ENCODE assay signal across 2 cellular contexts in genomic region chr2:45691152-45691551, GRCh38.
TF ChIP-seq lines count a peak whose summit lies in the region.

No MANE protein-coding gene starts in this region.

TF ChIP-seq in SK-N-SH, 30 proteins besides CTCF, POLR2A, EP300 and RAD21 (continued from another document):
- no peak for TF ChIP-seq RXRA (IDR thresholded peaks at IDR 0.05; ENCODE audit: borderline replicate concordance, low read depth)
- no peak for TF ChIP-seq FOSL2 (IDR thresholded peaks at IDR 0.05; ENCODE audit: borderline replicate concordance, low read depth)
- no peak for TF ChIP-seq GABPA (IDR thresholded peaks at IDR 0.05; ENCODE audit: low read depth)
- TF ChIP-seq, protein P1, sequence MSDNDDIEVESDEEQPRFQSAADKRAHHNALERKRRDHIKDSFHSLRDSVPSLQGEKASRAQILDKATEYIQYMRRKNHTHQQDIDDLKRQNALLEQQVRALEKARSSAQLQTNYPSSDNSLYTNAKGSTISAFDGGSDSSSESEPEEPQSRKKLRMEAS (IDR thresholded peaks at IDR 0.05; ENCODE audit: low read depth): no peak

TF ChIP-seq in SK-N-SH treated with all-trans-retinoic acid at 6 μM for 48 hours, 23 proteins besides CTCF, POLR2A, EP300 and RAD21 (continued from another document):
- TF ChIP-seq, protein P2, sequence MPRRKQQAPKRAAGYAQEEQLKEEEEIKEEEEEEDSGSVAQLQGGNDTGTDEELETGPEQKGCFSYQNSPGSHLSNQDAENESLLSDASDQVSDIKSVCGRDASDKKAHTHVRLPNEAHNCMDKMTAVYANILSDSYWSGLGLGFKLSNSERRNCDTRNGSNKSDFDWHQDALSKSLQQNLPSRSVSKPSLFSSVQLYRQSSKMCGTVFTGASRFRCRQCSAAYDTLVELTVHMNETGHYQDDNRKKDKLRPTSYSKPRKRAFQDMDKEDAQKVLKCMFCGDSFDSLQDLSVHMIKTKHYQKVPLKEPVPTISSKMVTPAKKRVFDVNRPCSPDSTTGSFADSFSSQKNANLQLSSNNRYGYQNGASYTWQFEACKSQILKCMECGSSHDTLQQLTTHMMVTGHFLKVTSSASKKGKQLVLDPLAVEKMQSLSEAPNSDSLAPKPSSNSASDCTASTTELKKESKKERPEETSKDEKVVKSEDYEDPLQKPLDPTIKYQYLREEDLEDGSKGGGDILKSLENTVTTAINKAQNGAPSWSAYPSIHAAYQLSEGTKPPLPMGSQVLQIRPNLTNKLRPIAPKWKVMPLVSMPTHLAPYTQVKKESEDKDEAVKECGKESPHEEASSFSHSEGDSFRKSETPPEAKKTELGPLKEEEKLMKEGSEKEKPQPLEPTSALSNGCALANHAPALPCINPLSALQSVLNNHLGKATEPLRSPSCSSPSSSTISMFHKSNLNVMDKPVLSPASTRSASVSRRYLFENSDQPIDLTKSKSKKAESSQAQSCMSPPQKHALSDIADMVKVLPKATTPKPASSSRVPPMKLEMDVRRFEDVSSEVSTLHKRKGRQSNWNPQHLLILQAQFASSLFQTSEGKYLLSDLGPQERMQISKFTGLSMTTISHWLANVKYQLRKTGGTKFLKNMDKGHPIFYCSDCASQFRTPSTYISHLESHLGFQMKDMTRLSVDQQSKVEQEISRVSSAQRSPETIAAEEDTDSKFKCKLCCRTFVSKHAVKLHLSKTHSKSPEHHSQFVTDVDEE (CRISPR knock-in tag; IDR thresholded peaks at IDR 0.05): no peak
- TF ChIP-seq ZNF8 (CRISPR knock-in tag; IDR thresholded peaks at IDR 0.05) (no peak), ESRRG (CRISPR knock-in tag; IDR thresholded peaks at IDR 0.05) (no peak), TCF4 (CRISPR knock-in tag; IDR thresholded peaks at IDR 0.05; ENCODE audit: borderline replicate concordance) (no peak), PPARA (CRISPR knock-in tag; IDR thresholded peaks at IDR 0.05; ENCODE audit: borderline replicate concordance) (no peak), GLIS3 (CRISPR knock-in tag; IDR thresholded peaks at IDR 0.05) (no peak)
- TF ChIP-seq, protein P3, sequence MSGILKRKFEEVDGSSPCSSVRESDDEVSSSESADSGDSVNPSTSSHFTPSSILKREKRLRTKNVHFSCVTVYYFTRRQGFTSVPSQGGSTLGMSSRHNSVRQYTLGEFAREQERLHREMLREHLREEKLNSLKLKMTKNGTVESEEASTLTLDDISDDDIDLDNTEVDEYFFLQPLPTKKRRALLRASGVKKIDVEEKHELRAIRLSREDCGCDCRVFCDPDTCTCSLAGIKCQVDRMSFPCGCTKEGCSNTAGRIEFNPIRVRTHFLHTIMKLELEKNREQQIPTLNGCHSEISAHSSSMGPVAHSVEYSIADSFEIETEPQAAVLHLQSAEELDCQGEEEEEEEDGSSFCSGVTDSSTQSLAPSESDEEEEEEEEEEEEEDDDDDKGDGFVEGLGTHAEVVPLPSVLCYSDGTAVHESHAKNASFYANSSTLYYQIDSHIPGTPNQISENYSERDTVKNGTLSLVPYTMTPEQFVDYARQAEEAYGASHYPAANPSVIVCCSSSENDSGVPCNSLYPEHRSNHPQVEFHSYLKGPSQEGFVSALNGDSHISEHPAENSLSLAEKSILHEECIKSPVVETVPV (CRISPR knock-in tag; IDR thresholded peaks at IDR 0.05): no peak
